Comparison of ENCODE assay signal across 9 cellular contexts in the genomic region with DNA sequence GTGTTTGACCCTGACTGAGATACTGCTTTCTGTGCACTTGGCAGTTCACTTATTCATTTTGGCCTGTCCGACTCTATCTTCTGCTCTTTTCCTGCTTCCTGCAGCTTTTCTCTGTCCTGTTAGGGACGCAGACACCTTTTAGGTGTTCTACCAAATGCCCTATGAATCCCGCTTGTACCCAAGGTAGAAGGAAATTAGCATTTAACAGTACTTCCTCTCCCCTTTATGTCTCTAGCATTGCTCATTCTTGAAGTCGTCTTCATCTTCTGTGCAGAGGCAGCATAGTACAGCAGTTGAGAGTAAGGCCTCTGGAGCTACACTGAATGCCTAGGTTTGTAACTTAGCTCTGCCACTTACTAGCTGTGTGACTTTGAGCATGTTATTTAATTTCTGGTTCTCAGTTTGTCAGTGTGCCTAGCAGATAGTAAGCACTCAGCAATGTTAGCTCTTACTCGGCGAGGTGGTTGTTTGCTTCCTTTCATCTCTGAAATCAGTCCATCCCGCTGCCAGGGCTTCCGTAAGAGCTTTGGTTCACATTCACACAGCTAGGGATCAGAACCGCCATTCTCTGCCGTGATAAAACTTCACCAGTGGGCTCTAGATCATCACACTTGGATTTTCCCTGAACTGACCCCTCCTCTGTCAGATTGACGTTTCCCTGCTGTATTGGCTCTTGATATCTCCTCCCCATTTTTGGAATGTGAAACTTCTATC. TPM values are rescaled to one million over a fixed set of nuclear protein-coding genes. Genes with fewer than 3 reads are reported as not detected.
A peak's percentile ranks its signal among the peaks of the same experiment; 100 is the strongest.
DNase-seq lines count a peak whose midpoint lies in the region; ATAC-seq, FAIRE-seq and TF ChIP-seq lines count a peak whose summit lies in the region.
"Had no signal": no experiment of that assay in that cellular context is flagged by ENCODE, and none has a peak within 500 bp of the region (broad histone marks: within the 10 kb centered on the region; RNA-seq: fewer than 3 reads in every experiment).

No MANE protein-coding gene starts in this region.

- peaks cover 66% of the 10 kb centered on the region for H3K79me2 ChIP-seq in HCT116 (ENCODE audit: insufficient read depth, low read length)

- H3K9me3 ChIP-seq in HCT116 (ENCODE audit: control insufficient read depth in 1 of 2, insufficient read depth in 1 of 2, low read depth in 1 of 2, low read length in 2 of 2) (no peaks in the 10 kb centered on the region), T-helper 17 cell (ENCODE audit: control insufficient read depth, low read length, poor library complexity, severe bottlenecking) (no peaks in the 10 kb centered on the region), skeletal muscle tissue (ENCODE audit: control insufficient read depth in 3 of 3, low read length in 3 of 3) (no peaks in the 10 kb centered on the region)

- ATAC-seq in HCT116 (no peak), T-helper 17 cell (no peak), HG03159 (IDR thresholded peaks at IDR 0.05; ENCODE audit: unreplicated experiment) (no peak)

- TF ChIP-seq POLR2A in HCT116 (IDR thresholded peaks at IDR 0.05; ENCODE audit: borderline replicate concordance, extremely low read depth, insufficient read depth, insufficient read length): no peak
- TF ChIP-seq POLR2A in GM12892 (IDR thresholded peaks at IDR 0.05; ENCODE audit: low read depth, low read length): no peak

- peak overlapping the region; percentile 88 for H3K27ac ChIP-seq in HCT116 (ENCODE audit: low read depth, low read length)
- no peak overlapping the region for H3K27ac ChIP-seq in skeletal muscle tissue (ENCODE audit: low read depth, low read length)

- peak overlapping the region; percentile 97 for H3K4me3 Mint-ChIP-seq in T-helper 17 cell

- TF ChIP-seq RAD21 in HCT116 (IDR thresholded peaks at IDR 0.05; ENCODE audit: low read depth): no peak

- peak overlapping the region; percentile 95 for H3K27ac Mint-ChIP-seq in T-helper 17 cell

- H3K27me3 Mint-ChIP-seq in T-helper 17 cell: no peaks in the 10 kb centered on the region

- POLR2A ChIA-PET in HCT116 (lab: Charles Lee): no interaction called here

- no peaks in the 10 kb centered on the region for H3K9me2 ChIP-seq in HCT116 (ENCODE audit: insufficient read depth)

- H3K4me1 ChIP-seq in HCT116 (ENCODE audit: control insufficient read depth in 1 of 2, insufficient read depth in 2 of 2, low read length in 2 of 2) (peaks cover 10 to 27% of the 10 kb centered on the region in 2 experiments; a peak in 3 of 4 replicates), skeletal muscle tissue (ENCODE audit: control insufficient read depth in 3 of 3, insufficient read depth in 3 of 3, low read length in 3 of 3) (peaks cover 36 to 62% (median 45%) of the 10 kb centered on the region in 3 donors)

- no peak overlapping the region for H2AFZ ChIP-seq in HCT116 (ENCODE audit: low read depth, low read length, poor library complexity, severe bottlenecking)

- BruUV-seq in HCT116 (replicated peaks; lab: Mats Ljungman, UMichigan): no TSS peak

- DNase-seq in HCT116 (ENCODE audit: low read depth, low spot score) (no peak), T-helper 17 cell (no peak), fibroblast of the aortic adventitia (ENCODE audit: low read depth) (no peak), NCI-H2029 treated with DMSO at 0.1 percent for 48 hours (lab: John Stamatoyannopoulos, UW) (no peak), NCI-H345 (lab: John Stamatoyannopoulos, UW) (no peak), GM12892 (ENCODE audit: insufficient read length) (no peak)

- H3K36me3 Mint-ChIP-seq in T-helper 17 cell (ENCODE audit: low read depth): peaks cover 5% of the 10 kb centered on the region

- CTCF ChIA-PET in HCT116 (lab: Charles Lee): no interaction called here

- H3K4me2 ChIP-seq in HCT116 (ENCODE audit: low read length): peak overlapping the region; percentile 87

- RAD21 ChIA-PET in HCT116 (lab: Charles Lee; ENCODE audit: low non-redundant PET in 1 of 2, low total read pairs in 2 of 2, uncharacterized antibody in 2 of 2, unreplicated experiment in 2 of 2): no interaction called here

- H3K9ac ChIP-seq in HCT116 (ENCODE audit: low read length) (peak overlapping the region; percentile 95), skeletal muscle tissue (ENCODE audit: low read depth in 1 of 3, low read length in 3 of 3) (peak overlapping the region; percentile 83 to 99 (median 89))

- FAIRE-seq in GM12892 (lab: Jason Lieb, UNC): no peak

- no peaks in the 10 kb centered on the region for H3K27me3 ChIP-seq in HCT116 (ENCODE audit: insufficient read depth, low read length)
- no peaks in the 10 kb centered on the region for H3K27me3 ChIP-seq in skeletal muscle tissue (ENCODE audit: control insufficient read depth in 3 of 3, insufficient read depth in 3 of 3, low read length in 3 of 3)

- H4K20me1 ChIP-seq in HCT116 (ENCODE audit: insufficient read depth): peaks cover 26% of the 10 kb centered on the region; the same call in 1 of the 2 replicates

- H3K4me3 ChIP-seq in HCT116 (replicated peaks in 1 of 2; ENCODE audit: low read depth in 1 of 2, low read length in 2 of 2) (peak overlapping the region; percentile 90 to 93), fibroblast of the aortic adventitia (ENCODE audit: low read depth, low read length) (peak overlapping the region; percentile 93), skeletal muscle tissue (ENCODE audit: low read length in 3 of 3) (peak overlapping the region; percentile 79 to 99 (median 94))

- peaks cover 41% of the 10 kb centered on the region for H3K4me1 Mint-ChIP-seq in T-helper 17 cell

- TF ChIP-seq CTCF in HCT116 (IDR thresholded peaks at IDR 0.05 in 2 of 3, conservative IDR thresholded peaks at IDR 0.05 in 1 of 3; ENCODE audit: borderline replicate concordance in 1 of 3, insufficient read depth in 1 of 3, low read depth in 2 of 3, low read length in 2 of 3): no peak
- TF ChIP-seq CTCF in fibroblast of the aortic adventitia (IDR thresholded peaks at IDR 0.05; ENCODE audit: insufficient read depth, low read length): no peak

- intact Hi-C loops in HCT116 (cut with micrococcal nuclease): loop anchor here (10.0 kb wide), 1 partner anchor 1219 kb away; the partner anchor contains the start of genes INO80B and WBP1

- peaks cover 26 to 39% of the 10 kb centered on the region in 2 experiments for H3K36me3 ChIP-seq in HCT116 (ENCODE audit: control insufficient read depth in 1 of 2, insufficient read depth in 2 of 2, low read length in 2 of 2)
- H3K36me3 ChIP-seq in skeletal muscle tissue (ENCODE audit: control insufficient read depth in 3 of 3, insufficient read depth in 3 of 3, low read length in 3 of 3): peaks cover 0 to 17% (median 4%) of the 10 kb centered on the region in 3 donors

TF ChIP-seq in HCT116, 20 proteins besides CTCF, POLR2A, EP300 and RAD21 (continues in another document):
- TF ChIP-seq ZFX (IDR thresholded peaks at IDR 0.05) (no peak), CEBPB (IDR thresholded peaks at IDR 0.05; ENCODE audit: low read depth) (no peak), SP1 (IDR thresholded peaks at IDR 0.05; ENCODE audit: low read depth) (no peak), EZH2phosphoT487 (IDR thresholded peaks at IDR 0.05; ENCODE audit: borderline replicate concordance) (no peak), CBX3 (IDR thresholded peaks at IDR 0.05; ENCODE audit: low read depth) (no peak), EZH2 (IDR thresholded peaks at IDR 0.05) (no peak), SIN3A (IDR thresholded peaks at IDR 0.05; ENCODE audit: low read depth) (no peak), YY1 (IDR thresholded peaks at IDR 0.05; ENCODE audit: extremely low read depth, insufficient replicate concordance, low read depth, low read length) (no peak), ZNF274 (IDR thresholded peaks at IDR 0.05; ENCODE audit: low read depth, low read length) (no peak), JUND (IDR thresholded peaks at IDR 0.05) (no peak), ELF1 (IDR thresholded peaks at IDR 0.05; ENCODE audit: borderline replicate concordance, low read depth) (no peak), EGR1 (IDR thresholded peaks at IDR 0.05; ENCODE audit: low read depth) (no peak)
- TF ChIP-seq, protein P1, sequence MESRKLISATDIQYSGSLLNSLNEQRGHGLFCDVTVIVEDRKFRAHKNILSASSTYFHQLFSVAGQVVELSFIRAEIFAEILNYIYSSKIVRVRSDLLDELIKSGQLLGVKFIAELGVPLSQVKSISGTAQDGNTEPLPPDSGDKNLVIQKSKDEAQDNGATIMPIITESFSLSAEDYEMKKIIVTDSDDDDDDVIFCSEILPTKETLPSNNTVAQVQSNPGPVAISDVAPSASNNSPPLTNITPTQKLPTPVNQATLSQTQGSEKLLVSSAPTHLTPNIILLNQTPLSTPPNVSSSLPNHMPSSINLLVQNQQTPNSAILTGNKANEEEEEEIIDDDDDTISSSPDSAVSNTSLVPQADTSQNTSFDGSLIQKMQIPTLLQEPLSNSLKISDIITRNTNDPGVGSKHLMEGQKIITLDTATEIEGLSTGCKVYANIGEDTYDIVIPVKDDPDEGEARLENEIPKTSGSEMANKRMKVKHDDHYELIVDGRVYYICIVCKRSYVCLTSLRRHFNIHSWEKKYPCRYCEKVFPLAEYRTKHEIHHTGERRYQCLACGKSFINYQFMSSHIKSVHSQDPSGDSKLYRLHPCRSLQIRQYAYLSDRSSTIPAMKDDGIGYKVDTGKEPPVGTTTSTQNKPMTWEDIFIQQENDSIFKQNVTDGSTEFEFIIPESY (IDR thresholded peaks at IDR 0.05; ENCODE audit: extremely low read depth, insufficient replicate concordance, low read length): no peak

RNA-seq across cellular contexts. Expression of gene CCT7, which starts 1.4 kb away (rescaled TPM):
- total RNA-seq in HCT116 (2021; ENCODE audit: unreplicated experiment): 637 TPM
- 510 and 633 TPM in 2 replicates for polyA plus RNA-seq in HCT116 (2012)
- 100 to 1,000 TPM; 132 to 152 TPM for total RNA-seq in T-helper 17 cell
- 195 and 196 TPM in 2 replicates for total RNA-seq in fibroblast of the aortic adventitia (ENCODE audit: low replicate concordance)
- 205 TPM for total RNA-seq in skeletal muscle tissue
- polyA plus RNA-seq in GM12892 (2012; ENCODE audit: missing spikeins): 400 TPM

RNA-seq across cellular contexts. Expression of gene PRADC1, which starts 2.4 kb away (rescaled TPM):
- total RNA-seq in HCT116 (2021; ENCODE audit: unreplicated experiment): 8.6 TPM
- polyA plus RNA-seq in HCT116 (2012): 10.7 and 12.0 TPM in 2 replicates
- total RNA-seq in T-helper 17 cell: 1 to 10 TPM; 4.7 to 5.9 TPM
- 8.6 and 15.0 TPM in 2 replicates for total RNA-seq in fibroblast of the aortic adventitia (ENCODE audit: low replicate concordance)
- 17.7 TPM for total RNA-seq in skeletal muscle tissue
- 9.5 TPM for polyA plus RNA-seq in GM12892 (2012; ENCODE audit: missing spikeins)

RNA-seq across cellular contexts. Expression of gene SMYD5, which starts 21.4 kb away (rescaled TPM):
- total RNA-seq in HCT116 (2021; ENCODE audit: unreplicated experiment) (37.4 TPM), T-helper 17 cell (10 to 100 TPM; 31.9 to 37.0 TPM), fibroblast of the aortic adventitia (ENCODE audit: low replicate concordance) (15.0 and 21.1 TPM in 2 replicates), skeletal muscle tissue (18.8 TPM)
- 29.6 and 29.7 TPM in 2 replicates for polyA plus RNA-seq in HCT116 (2012)
- polyA plus RNA-seq in GM12892 (2012; ENCODE audit: missing spikeins): 26.9 TPM

RNA-seq across cellular contexts. Expression of gene NOTO, which starts 33.1 kb away (rescaled TPM):
- total RNA-seq in HCT116 (2021; ENCODE audit: unreplicated experiment) (not detected), T-helper 17 cell (not detected), fibroblast of the aortic adventitia (ENCODE audit: low replicate concordance) (not detected in 2 replicates), skeletal muscle tissue (not detected)
- not detected in 2 replicates for polyA plus RNA-seq in HCT116 (2012)
- not detected for polyA plus RNA-seq in GM12892 (2012; ENCODE audit: missing spikeins)
- polyA plus RNA-seq: adipose tissue had no signal

RNA-seq across cellular contexts. Expression of gene FBXO41, which starts 48.8 kb away (rescaled TPM):
- total RNA-seq in HCT116 (2021; ENCODE audit: unreplicated experiment): 34.9 TPM
- polyA plus RNA-seq in HCT116 (2012): 14.7 and 14.8 TPM in 2 replicates
- 10 to 100 TPM; 13.3 to 13.5 TPM for total RNA-seq in T-helper 17 cell
- 0.18 and 1.6 TPM in 2 replicates for total RNA-seq in fibroblast of the aortic adventitia (ENCODE audit: low replicate concordance)
- under 0.01 TPM for total RNA-seq in skeletal muscle tissue
- polyA plus RNA-seq in GM12892 (2012; ENCODE audit: missing spikeins): 17.7 TPM
